Comparison of ENCODE assay signal across 1 cellular context in the genomic region with DNA sequence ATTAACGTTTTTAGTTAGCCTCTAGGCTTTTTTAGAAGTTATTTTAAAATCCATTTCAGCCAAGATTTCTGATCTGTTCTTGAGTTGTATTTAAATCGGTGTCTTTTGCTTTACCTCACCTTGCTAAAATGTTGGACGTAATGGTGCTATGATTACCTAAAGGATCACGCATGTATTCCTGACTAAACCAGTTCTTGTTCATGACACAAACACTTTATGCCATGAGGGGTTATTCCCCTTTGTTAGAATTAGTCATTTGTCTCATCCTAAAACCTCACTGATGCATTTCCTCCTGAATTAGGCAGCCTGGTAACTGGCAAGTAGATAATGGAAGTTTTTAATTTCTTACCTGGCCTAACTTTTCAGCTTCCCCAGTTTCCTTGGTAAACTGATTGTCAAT.
TF ChIP-seq lines count a peak whose summit lies in the region.

No MANE protein-coding gene starts in this region.

TF ChIP-seq in IMR-90, 13 proteins besides CTCF, POLR2A, EP300 and RAD21:
- TF ChIP-seq, protein P1, sequence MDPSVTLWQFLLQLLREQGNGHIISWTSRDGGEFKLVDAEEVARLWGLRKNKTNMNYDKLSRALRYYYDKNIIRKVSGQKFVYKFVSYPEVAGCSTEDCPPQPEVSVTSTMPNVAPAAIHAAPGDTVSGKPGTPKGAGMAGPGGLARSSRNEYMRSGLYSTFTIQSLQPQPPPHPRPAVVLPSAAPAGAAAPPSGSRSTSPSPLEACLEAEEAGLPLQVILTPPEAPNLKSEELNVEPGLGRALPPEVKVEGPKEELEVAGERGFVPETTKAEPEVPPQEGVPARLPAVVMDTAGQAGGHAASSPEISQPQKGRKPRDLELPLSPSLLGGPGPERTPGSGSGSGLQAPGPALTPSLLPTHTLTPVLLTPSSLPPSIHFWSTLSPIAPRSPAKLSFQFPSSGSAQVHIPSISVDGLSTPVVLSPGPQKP (IDR thresholded peaks at IDR 0.05; ENCODE audit: borderline replicate concordance, low read depth, low read length) = no peak
- TF ChIP-seq BHLHE40 (IDR thresholded peaks at IDR 0.05; ENCODE audit: low read depth, low read length) (no peak), RFX5 (IDR thresholded peaks at IDR 0.05; ENCODE audit: low read depth, low read length) (no peak), CHD1 (IDR thresholded peaks at IDR 0.05; ENCODE audit: low read depth, low read length) (no peak), NFE2L2 (IDR thresholded peaks at IDR 0.05; ENCODE audit: low read depth, low read length) (no peak), MAFK (IDR thresholded peaks at IDR 0.05; ENCODE audit: low read depth, low read length) (no peak), MXI1 (IDR thresholded peaks at IDR 0.05; ENCODE audit: borderline replicate concordance, low read depth, low read length) (no peak), RCOR1 (IDR thresholded peaks at IDR 0.05; ENCODE audit: insufficient replicate concordance, low read length) (no peak), FOS (IDR thresholded peaks at IDR 0.05; ENCODE audit: low read depth, low read length) (no peak), SMC3 (IDR thresholded peaks at IDR 0.05; ENCODE audit: low read depth, low read length) (no peak), MAZ (IDR thresholded peaks at IDR 0.05; ENCODE audit: borderline replicate concordance, low read depth, low read length) (no peak), CEBPB (IDR thresholded peaks at IDR 0.05; ENCODE audit: low read depth, low read length) (no peak)
- TF ChIP-seq, protein P2, sequence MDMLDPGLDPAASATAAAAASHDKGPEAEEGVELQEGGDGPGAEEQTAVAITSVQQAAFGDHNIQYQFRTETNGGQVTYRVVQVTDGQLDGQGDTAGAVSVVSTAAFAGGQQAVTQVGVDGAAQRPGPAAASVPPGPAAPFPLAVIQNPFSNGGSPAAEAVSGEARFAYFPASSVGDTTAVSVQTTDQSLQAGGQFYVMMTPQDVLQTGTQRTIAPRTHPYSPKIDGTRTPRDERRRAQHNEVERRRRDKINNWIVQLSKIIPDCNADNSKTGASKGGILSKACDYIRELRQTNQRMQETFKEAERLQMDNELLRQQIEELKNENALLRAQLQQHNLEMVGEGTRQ (IDR thresholded peaks at IDR 0.05; ENCODE audit: low read depth, low read length) = no peak
